ENCODE assay signal across 33 cellular contexts in genomic region chr1:87904668-87905067, GRCh38.
"Had no signal": no experiment of that assay in that cellular context is flagged by ENCODE, and none has a peak within 500 bp of the region (broad histone marks: within the 10 kb centered on the region; RNA-seq: fewer than 3 reads in every experiment).

No MANE protein-coding gene starts in this region.

- H3K4me3 Mint-ChIP-seq: activated B cell treated with CpG ODN at 0.5 μM for 24 hours; activated CD4-positive, alpha-beta memory T cell treated with anti-CD3 and anti-CD28 coated beads for 36 hours; activated naive CD8-positive, alpha-beta T cell treated with anti-CD3 and anti-CD28 coated beads for 36 hours; activated T-cell treated with anti-CD3 and anti-CD28 coated beads, Interleukin-2, amount 50 U/mL, for 72 hours; activated T-helper 17 cell treated with anti-CD3 and anti-CD28 coated beads, Interleukin-2, amount 50 U/mL, for 72 hours; T-helper 1 cell treated with Interleukin-12 subunit alpha and Interleukin-12 subunit beta and Interleukin-4 antibody, amounts not matched to agents 30 μg/mL and 1 μg/mL, for 36 hours; T-helper 2 cell treated with Interferon-gamma antibody and Interleukin-4, amounts not matched to agents 5 μg/mL and 100 μg/mL, for 36 hours had no signal

- H3K36me3 Mint-ChIP-seq: activated CD4-positive, alpha-beta memory T cell treated with anti-CD3 and anti-CD28 coated beads for 36 hours; activated naive CD8-positive, alpha-beta T cell treated with anti-CD3 and anti-CD28 coated beads for 36 hours had no signal

- H3K4me3 ChIP-seq: K562, Peyer's patch had no signal

- H3K9me3 Mint-ChIP-seq: activated B cell treated with CpG ODN at 0.5 μM for 24 hours; activated CD4-positive, alpha-beta memory T cell treated with anti-CD3 and anti-CD28 coated beads for 36 hours; activated naive CD8-positive, alpha-beta T cell treated with anti-CD3 and anti-CD28 coated beads for 36 hours; activated T-cell treated with anti-CD3 and anti-CD28 coated beads, Interleukin-2, amount 50 U/mL, for 72 hours; activated T-helper 17 cell treated with anti-CD3 and anti-CD28 coated beads, Interleukin-2, amount 50 U/mL, for 72 hours; T-helper 1 cell treated with Interleukin-12 subunit alpha and Interleukin-12 subunit beta and Interleukin-4 antibody, amounts not matched to agents 30 μg/mL and 1 μg/mL, for 36 hours; T-helper 2 cell treated with Interferon-gamma antibody and Interleukin-4, amounts not matched to agents 5 μg/mL and 100 μg/mL, for 36 hours had no signal

- H3K27me3 Mint-ChIP-seq: activated B cell treated with CpG ODN at 0.5 μM for 24 hours had no signal

- H3K27ac ChIP-seq: brain microvascular endothelial cell, Peyer's patch had no signal

- DNase-seq: activated B cell treated with CpG ODN at 0.5 μM for 24 hours; activated CD4-positive, alpha-beta memory T cell treated with anti-CD3 and anti-CD28 coated beads for 36 hours; activated CD4-positive, alpha-beta T cell treated with anti-CD3 and anti-CD28 coated beads for 4 hours; activated CD4-positive, alpha-beta T cell treated with anti-CD3 and anti-CD28 coated beads, Interleukin-2, amount 50 U/mL, for 1 hour; activated CD4-positive, CD25-positive, alpha-beta regulatory T cell treated with anti-CD3 and anti-CD28 coated beads, Interleukin-2, amount 50 U/mL, for 72 hours; activated CD8-positive, alpha-beta memory T cell treated with anti-CD3 and anti-CD28 coated beads, Interleukin-2, amount 50 U/mL, for 48 hours; activated effector memory CD4-positive, alpha-beta T cell treated with anti-CD3 and anti-CD28 coated beads, Interleukin-2, amount 50 U/mL, for 16 hours; activated naive CD4-positive, alpha-beta T cell; activated naive CD4-positive, alpha-beta T cell treated with anti-CD3 and anti-CD28 coated beads, Interleukin-2, amount 50 U/mL, for 16 hours; activated naive CD8-positive, alpha-beta T cell treated with anti-CD3 and anti-CD28 coated beads for 36 hours; activated T-cell treated with anti-CD3 and anti-CD28 coated beads, Interleukin-2, amount 50 U/mL, for 72 hours; amniotic stem cell; aorta; brain microvascular endothelial cell; central memory CD4-positive, alpha-beta T cell; NCI-H1105; NCI-H1417 treated with DMSO at 0.1 percent for 48 hours; NCI-H187 treated with DMSO at 0.1 percent for 48 hours; NCI-H2081; NCI-H2171 treated with DMSO at 0.1 percent for 48 hours; NCI-H2227 treated with DMSO at 0.1 percent for 48 hours; NCI-H446; NCI-H510A treated with DMSO at 0.1 percent for 48 hours; NCI-H69; NK-92 treated with Interleukin-12 subunit alpha and Interleukin-12 subunit beta, amount 100 ng/mL, for 24 hours; PC-3; Peyer's patch; RPMI8226; SHP77 treated with DMSO at 0.1 percent for 48 hours had no signal

- H3K36me3 ChIP-seq: brain microvascular endothelial cell, Peyer's patch had no signal

- H3K4me1 Mint-ChIP-seq: activated T-helper 17 cell treated with anti-CD3 and anti-CD28 coated beads, Interleukin-2, amount 50 U/mL, for 72 hours had no signal

- H3K9me3 ChIP-seq: Peyer's patch had no signal

- H3K27me3 ChIP-seq: brain microvascular endothelial cell, Peyer's patch had no signal

- H3K27ac Mint-ChIP-seq: activated B cell treated with CpG ODN at 0.5 μM for 24 hours; activated CD4-positive, alpha-beta memory T cell treated with anti-CD3 and anti-CD28 coated beads for 36 hours; activated naive CD8-positive, alpha-beta T cell treated with anti-CD3 and anti-CD28 coated beads for 36 hours; activated T-cell treated with anti-CD3 and anti-CD28 coated beads, Interleukin-2, amount 50 U/mL, for 72 hours; activated T-helper 17 cell treated with anti-CD3 and anti-CD28 coated beads, Interleukin-2, amount 50 U/mL, for 72 hours; T-helper 1 cell treated with Interleukin-12 subunit alpha and Interleukin-12 subunit beta and Interleukin-4 antibody, amounts not matched to agents 30 μg/mL and 1 μg/mL, for 36 hours; T-helper 2 cell treated with Interferon-gamma antibody and Interleukin-4, amounts not matched to agents 5 μg/mL and 100 μg/mL, for 36 hours had no signal

- FAIRE-seq: K562 had no signal
